20 cellular contexts compared by ENCODE assay signal in genomic region chr18:48611196-48611595, GRCh38.
DNase-seq lines count a peak whose midpoint lies in the region; ATAC-seq, FAIRE-seq and TF ChIP-seq lines count a peak whose summit lies in the region.
"Had no signal": no experiment of that assay in that cellular context is flagged by ENCODE, and none has a peak within 500 bp of the region (broad histone marks: within the 10 kb centered on the region; RNA-seq: fewer than 3 reads in every experiment).

No MANE protein-coding gene starts in this region.

- no peak overlapping the region for H2BK120ac ChIP-seq in H1 (replicated peaks; ENCODE audit: low read depth, low read length)
- H2BK120ac ChIP-seq in neuronal stem cell (ENCODE audit: low read depth, low read length), result no peak overlapping the region

- CTCF ChIA-PET in HepG2 (lab: Yijun Ruan, JAX; ENCODE audit: low intra/inter-chr PET ratio, low total read pairs), result no interaction called here
- CTCF ChIA-PET in H1 (lab: Charles Lee; ENCODE audit: partially characterized antibody), result interaction anchor here (0.7 to 1.6 kb wide), 3 partner anchors 28 to 124 kb away, joined by 3 to 4 read pairs (median 3); no protein-coding TSS in a partner anchor

- no peak for FAIRE-seq in HepG2 (lab: Jason Lieb, UNC)
- no peak for FAIRE-seq in H1 (lab: Jason Lieb, UNC)
- FAIRE-seq: GM12878, H54 had no signal

- no peak overlapping the region for H4K5ac ChIP-seq in H1 (ENCODE audit: insufficient read length, low read depth, low read length)

- H2AFZ ChIP-seq in HepG2 (ENCODE audit: low read length) (no peak overlapping the region), H1 (ENCODE audit: low read length) (no peak overlapping the region), neuronal stem cell (ENCODE audit: low read length) (no peak overlapping the region)

- TF ChIP-seq EP300 in HepG2 (IDR thresholded peaks at IDR 0.05; ENCODE audit: low read depth in 2 of 2, low read length in 2 of 2) (no peak), HepG2 (CRISPR knock-in tag; IDR thresholded peaks at IDR 0.05; ENCODE audit: borderline replicate concordance) (no peak), H1 (IDR thresholded peaks at IDR 0.05; ENCODE audit: borderline replicate concordance in 1 of 2, low read depth in 2 of 2, low read length in 2 of 2) (no peak)

- no TSS peak for BruUV-seq in HepG2 (replicated peaks; lab: Mats Ljungman, UMichigan)

- no peak overlapping the region for H3K23ac ChIP-seq in H1 (ENCODE audit: insufficient read length)
- H3K23ac ChIP-seq in neuronal stem cell (ENCODE audit: low read depth, low read length, poor library complexity), result no peak overlapping the region

- H4K8ac ChIP-seq in H1 (ENCODE audit: extremely low read depth, insufficient read depth, low read length), result no peak overlapping the region
- H4K8ac ChIP-seq in neuronal stem cell (ENCODE audit: low read depth, low read length), result no peak overlapping the region

- peaks cover 26% of the 10 kb centered on the region for H3K79me2 ChIP-seq in HepG2 (ENCODE audit: insufficient read depth, low read length)
- H3K79me2 ChIP-seq in H1 (ENCODE audit: control insufficient read depth in 1 of 2, insufficient read depth in 2 of 2, low read length in 2 of 2), result peaks cover 0 to 4% of the 10 kb centered on the region in 2 experiments; a peak in 2 of 4 replicates

- WGBS in HepG2 (ENCODE audit: low lambda C conversion rate), result 90% methylated on average over 3 of the region's 5 CpGs
- 80% methylated on average over 3 of the region's 5 CpGs for whole genome bisulfite sequencing in right lobe of liver (ENCODE audit: insufficient coverage, low coverage, low lambda C conversion rate, missing lambda C conversion rate)
- WGBS in H1 (ENCODE audit: extremely low coverage in 1 of 2, insufficient coverage in 1 of 2, insufficient read length in 1 of 2, insufficient replicate concordance in 2 of 2, low coverage in 1 of 2, low lambda C conversion rate in 2 of 2, missing lambda C conversion rate in 1 of 2), 2 experiments, result 92% methylated on average over 5 of the region's 5 CpGs; no CpG with 5 or more reads in 1 of the 2 experiments
- WGBS in neuronal stem cell (ENCODE audit: extremely low coverage in 2 of 2, insufficient read length in 2 of 2, insufficient replicate concordance in 1 of 2), 2 donors, result no CpG with 5 or more reads among the region's 5 CpGs
- 93 to 95% methylated on average over 5 of the region's 5 CpGs for WGBS in aorta, 2 donors

- H3K9ac ChIP-seq in HepG2 (ENCODE audit: insufficient read depth, low read depth, low read length) (no peak overlapping the region), H1 (replicated peaks in 1 of 4; ENCODE audit: extremely low read depth in 1 of 4, low read depth in 3 of 4, low read length in 3 of 4) (no peak overlapping the region), neuronal stem cell (ENCODE audit: low read depth, low read length, poor library complexity) (no peak overlapping the region)

- H3K14ac ChIP-seq in H1 (ENCODE audit: insufficient read length) (no peak overlapping the region), neuronal stem cell (ENCODE audit: low read length) (peak overlapping the region; percentile 73)

- no peak overlapping the region for H2BK12ac ChIP-seq in H1 (ENCODE audit: low read depth, low read length)
- H2BK12ac ChIP-seq in neuronal stem cell (ENCODE audit: low read length), result no peak overlapping the region

- in situ Hi-C loops in HepG2 (cut with HindIII; ENCODE audit: extremely low pct_ligation_motif_present, low pct_unique_long_range_greater_than_20kb), result no loop called here

- DNase-seq in HepG2 (ENCODE audit: low spot score), result no peak
- no peak for DNase-seq in right lobe of liver
- DNase-seq in H1 (ENCODE audit: low read depth in 1 of 2, low spot score in 2 of 2), result no peak
- no peak for DNase-seq in neuronal stem cell (ENCODE audit: low spot score)
- DNase-seq in aorta, result peak; percentile 39 to 65
- DNase-seq in Ammon's horn (ENCODE audit: low spot score), result no peak
- DNase-seq: BE2C; C1 segment of cervical spinal cord; CD4-positive, CD25-positive, alpha-beta regulatory T cell; CD8-positive, alpha-beta memory T cell; COR-L47; DMS 273 treated with DMSO at 0.1 percent for 48 hours; DMS53; DND-41; HCEC 1CT had no signal

- ATAC-seq in HepG2, result no peak
- ATAC-seq in right lobe of liver, result no peak
- no peak for ATAC-seq in aorta (ENCODE audit: low FRiP score)
- no peak for ATAC-seq in HG03280 (IDR thresholded peaks at IDR 0.05; ENCODE audit: unreplicated experiment)
- ATAC-seq in esophagus mucosa, result no peak
- ATAC-seq: GM12878 had no signal

- H4K20me1 ChIP-seq in HepG2 (ENCODE audit: insufficient read depth, low read length) (peaks cover 4% of the 10 kb centered on the region; the same call in 1 of the 2 replicates), H1 (replicated peaks in 1 of 2; ENCODE audit: control insufficient read depth in 1 of 2, insufficient read depth in 2 of 2, low read length in 2 of 2) (peaks cover 2 to 6% of the 10 kb centered on the region in 2 experiments)

- H3K4me2 ChIP-seq in HepG2 (ENCODE audit: low read depth, low read length) (no peak overlapping the region; the same call in 1 of the 2 replicates), H1 (ENCODE audit: insufficient read depth in 1 of 2, low read depth in 2 of 2, low read length in 2 of 2) (no peak overlapping the region), neuronal stem cell (ENCODE audit: insufficient read depth, low read length, poor library complexity, severe bottlenecking) (no peak overlapping the region)

- H3K4me3 ChIP-seq in HepG2 (replicated peaks in 1 of 3; ENCODE audit: insufficient read depth in 1 of 3, low read depth in 2 of 3, low read length in 3 of 3) (no peak overlapping the region), right lobe of liver (no peak overlapping the region), H1 (ENCODE audit: extremely low read depth in 1 of 4, insufficient read depth in 2 of 4, low read depth in 3 of 4, low read length in 4 of 4) (no peak overlapping the region), neuronal stem cell (ENCODE audit: low read length in 2 of 2) (no peak overlapping the region), aorta (ENCODE audit: low read length in 2 of 2) (no peak overlapping the region)
- H3K4me3 ChIP-seq: GM12878 had no signal

- no peaks in the 10 kb centered on the region for H3K23me2 ChIP-seq in H1 (ENCODE audit: low read depth, low read length)

- H3K56ac ChIP-seq in H1 (replicated peaks; ENCODE audit: insufficient read length, low read depth, low read length), result no peak overlapping the region

- H4K91ac ChIP-seq in H1 (replicated peaks; ENCODE audit: insufficient read length, low read length) (no peak overlapping the region), neuronal stem cell (ENCODE audit: low read depth, low read length, poor library complexity) (no peak overlapping the region)

- H3K27ac ChIP-seq in HepG2 (ENCODE audit: extremely low read length, insufficient read depth, low read length), result peak overlapping the region; percentile 59
- no peak overlapping the region for H3K27ac ChIP-seq in right lobe of liver
- no peak overlapping the region for H3K27ac ChIP-seq in H1 (ENCODE audit: low read depth, low read length)
- H3K27ac ChIP-seq in neuronal stem cell (replicated peaks; ENCODE audit: low read length), result no peak overlapping the region
- H3K27ac ChIP-seq in aorta (ENCODE audit: low read depth in 1 of 2, low read length in 2 of 2), result peak overlapping the region in 1 of 2 donors; percentile 7
- H3K27ac ChIP-seq: HL-60 had no signal

- POLR2A ChIA-PET in HepG2 (lab: Yijun Ruan, JAX) (no interaction called here), H1 (lab: Charles Lee; ENCODE audit: partially characterized antibody) (no interaction called here)

- H3K18ac ChIP-seq in H1 (ENCODE audit: extremely low read depth, low read length), result no peak overlapping the region
- no peak overlapping the region for H3K18ac ChIP-seq in neuronal stem cell (ENCODE audit: low read length)

- peaks cover 42% of the 10 kb centered on the region for H3K4me1 ChIP-seq in HepG2 (ENCODE audit: insufficient read depth, low read length)
- H3K4me1 ChIP-seq in right lobe of liver, result no peaks in the 10 kb centered on the region
- peaks cover 4 to 12% (median 10%) of the 10 kb centered on the region in 4 experiments for H3K4me1 ChIP-seq in H1 (replicated peaks in 1 of 4; ENCODE audit: control insufficient read depth in 3 of 4, insufficient read depth in 4 of 4, low read length in 3 of 4)
- peaks cover 3 to 14% of the 10 kb centered on the region in 2 donors for H3K4me1 ChIP-seq in neuronal stem cell (ENCODE audit: control insufficient read depth in 2 of 2, insufficient read depth in 1 of 2, low read depth in 1 of 2, low read length in 2 of 2)
- peaks cover 0 to 4% of the 10 kb centered on the region in 2 donors for H3K4me1 ChIP-seq in aorta (ENCODE audit: control insufficient read depth in 1 of 2, insufficient read depth in 2 of 2, low read length in 2 of 2)
- H3K4me1 ChIP-seq: BE2C had no signal

- H3K79me1 ChIP-seq in H1 (ENCODE audit: low read depth, low read length) (peaks cover 6% of the 10 kb centered on the region; the same call in 1 of the 2 replicates), neuronal stem cell (ENCODE audit: low read depth, low read length) (no peaks in the 10 kb centered on the region)

- TF ChIP-seq RAD21 in HepG2 (CRISPR knock-in tag; IDR thresholded peaks at IDR 0.05), result no peak
- TF ChIP-seq RAD21 in H1 (IDR thresholded peaks at IDR 0.05 in 1 of 2, conservative IDR thresholded peaks at IDR 0.05 in 1 of 2; ENCODE audit: low read depth in 2 of 2, low read length in 2 of 2), result no peak

- H2AK5ac ChIP-seq in H1 (ENCODE audit: low read depth, low read length) (no peak overlapping the region), neuronal stem cell (ENCODE audit: low read depth, low read length) (no peak overlapping the region)

- TF ChIP-seq CTCF in HepG2 (CRISPR knock-in tag; IDR thresholded peaks at IDR 0.05), result no peak
- TF ChIP-seq CTCF in right lobe of liver (IDR thresholded peaks at IDR 0.05), result no peak
- TF ChIP-seq CTCF in H1 (IDR thresholded peaks at IDR 0.05; ENCODE audit: control extremely low read depth in 1 of 3, insufficient read depth in 1 of 3, low read depth in 1 of 3, low read length in 3 of 3), result no peak

- intact Hi-C loops in HepG2 (cut with micrococcal nuclease; ENCODE audit: unreplicated experiment), result no loop called here
- intact Hi-C loops in right lobe of liver (cut with DNase I), result no loop called here
- intact Hi-C loops in aorta (cut with DNase I), result loop anchor here in 1 of 2 donors (5.0 kb wide), 1 partner anchor 64 kb away; no protein-coding TSS in a partner anchor

- no peak overlapping the region for H3K4ac ChIP-seq in H1 (replicated peaks; ENCODE audit: insufficient read length, low read depth, low read length)
- no peak overlapping the region for H3K4ac ChIP-seq in neuronal stem cell (ENCODE audit: low read length)

- H3K27me3 ChIP-seq in HepG2 (ENCODE audit: control insufficient read depth in 1 of 2, insufficient read depth in 2 of 2, low read length in 2 of 2) (no peaks in the 10 kb centered on the region), right lobe of liver (no peaks in the 10 kb centered on the region), H1 (replicated peaks in 1 of 4; ENCODE audit: control insufficient read depth in 3 of 4, extremely low read depth in 1 of 4, insufficient read depth in 3 of 4, low read length in 3 of 4) (no peaks in the 10 kb centered on the region), neuronal stem cell (ENCODE audit: control insufficient read depth in 3 of 3, insufficient read depth in 3 of 3, low read depth in 1 of 3, low read length in 3 of 3) (no peaks in the 10 kb centered on the region), aorta (ENCODE audit: control insufficient read depth in 1 of 2, insufficient read depth in 2 of 2, low read length in 1 of 2) (no peaks in the 10 kb centered on the region)
- H3K27me3 ChIP-seq: BE2C had no signal

- no peak overlapping the region for H2BK20ac ChIP-seq in H1 (ENCODE audit: low read length)

- H3K36me3 ChIP-seq in HepG2 (replicated peaks in 1 of 2; ENCODE audit: control insufficient read depth in 1 of 2, insufficient read depth in 2 of 2, low read length in 2 of 2) (peaks cover 1 to 5% of the 10 kb centered on the region in 2 experiments; a peak in 1 of 5 replicates), right lobe of liver (peaks cover 0 to 4% (median 0%) of the 10 kb centered on the region in 4 donors), H1 (ENCODE audit: control insufficient read depth in 2 of 4, insufficient read depth in 4 of 4, low read length in 3 of 4) (no peaks in the 10 kb centered on the region), neuronal stem cell (replicated peaks in 1 of 2; ENCODE audit: control insufficient read depth in 2 of 2, insufficient read depth in 2 of 2, low read length in 2 of 2) (no peaks in the 10 kb centered on the region), aorta (ENCODE audit: control insufficient read depth in 1 of 2, insufficient read depth in 2 of 2, low read length in 1 of 2) (no peaks in the 10 kb centered on the region)
- H3K36me3 ChIP-seq: BE2C had no signal

- 0 out of 2 replicates have a peak overlapping the region, but pooled peaks have one; percentile 49 for H2BK5ac ChIP-seq in H1 (ENCODE audit: low read depth, low read length)
- H2BK5ac ChIP-seq in neuronal stem cell (ENCODE audit: low read length), result no peak overlapping the region

- TF ChIP-seq POLR2A in HepG2 (IDR thresholded peaks at IDR 0.05; ENCODE audit: insufficient read depth in 1 of 2, low read depth in 2 of 2, low read length in 2 of 2) (no peak), right lobe of liver (IDR thresholded peaks at IDR 0.05) (no peak), H1 (IDR thresholded peaks at IDR 0.05; ENCODE audit: control extremely low read depth in 1 of 2, low read depth in 2 of 2, low read length in 2 of 2) (no peak)

- no peaks in the 10 kb centered on the region for H3K9me3 ChIP-seq in HepG2 (ENCODE audit: low read length)
- no peaks in the 10 kb centered on the region for H3K9me3 ChIP-seq in right lobe of liver
- no peaks in the 10 kb centered on the region for H3K9me3 ChIP-seq in H1 (ENCODE audit: insufficient read depth in 2 of 2, low read depth in 1 of 2, low read length in 1 of 2)
- no peaks in the 10 kb centered on the region for H3K9me3 ChIP-seq in neuronal stem cell (replicated peaks in 1 of 2; ENCODE audit: control insufficient read depth in 2 of 2, insufficient read depth in 1 of 2, low read depth in 1 of 2, low read length in 2 of 2)
- H3K9me3 ChIP-seq in aorta (ENCODE audit: control insufficient read depth, low read length), result no peaks in the 10 kb centered on the region
- H3K9me3 ChIP-seq: BE2C had no signal

- H2BK15ac ChIP-seq in H1 (ENCODE audit: low read length) (no peak overlapping the region), neuronal stem cell (ENCODE audit: low read length) (no peak overlapping the region)

Comparison
In these comparisons a context has a peak if more than half of its experiments do, and no peak if none do; other contexts are left out.
1. DNase-seq: peak in aorta (2 of 2); none in HepG2 (single experiment), right lobe of liver (0 of 3), H1 (0 of 2), neuronal stem cell (single experiment) and Ammon's horn (single experiment).